In genomic region chr13:31321457-31321856, GRCh38 we compare ENCODE assay signal across 25 cellular contexts.
DNase-seq lines count a peak whose midpoint lies in the region; ATAC-seq, FAIRE-seq and TF ChIP-seq lines count a peak whose summit lies in the region.
"Had no signal": no experiment of that assay in that cellular context is flagged by ENCODE, and none has a peak within 500 bp of the region (broad histone marks: within the 10 kb centered on the region; RNA-seq: fewer than 3 reads in every experiment).

No MANE protein-coding gene starts in this region.

- CTCF ChIA-PET in GM12878 (lab: Yijun Ruan, JAX), result interaction anchor here (0.6 kb wide), 1 partner anchor 272 kb away, joined by 3 read pairs; no protein-coding TSS in a partner anchor

- H3K27me3 Mint-ChIP-seq in neural crest cell (ENCODE audit: low read depth), result no peaks in the 10 kb centered on the region
- H3K27me3 Mint-ChIP-seq: CD4-positive, alpha-beta memory T cell had no signal

- H3K79me2 ChIP-seq in DOHH2 (ENCODE audit: control insufficient read depth, low read length), result no peaks in the 10 kb centered on the region
- H3K79me2 ChIP-seq in GM12878 (ENCODE audit: control insufficient read depth, insufficient read depth, low read length), result no peaks in the 10 kb centered on the region

- intact Hi-C loops in GM12878 (cut with micrococcal nuclease; ENCODE audit: unreplicated experiment), result no loop called here

- H3K4me2 ChIP-seq in DOHH2 (ENCODE audit: low read length) (peak overlapping the region; percentile 90), GM12878 (ENCODE audit: control insufficient read depth, insufficient read depth) (no peak overlapping the region)
- H3K4me2 ChIP-seq: BLaER1 treated with 17β-estradiol and CSF1 and Interleukin-3, amounts not matched to agents 10 nM and 100 nM had no signal

- peaks cover 33% of the 10 kb centered on the region for H3F3A ChIP-seq in DOHH2 (ENCODE audit: control insufficient read depth, insufficient read depth)

- 2% methylated on average over 3 of the region's 3 CpGs for WGBS in GM12878 (ENCODE audit: insufficient coverage, insufficient replicate concordance, low lambda C conversion rate, missing lambda C conversion rate)

- RAD21 ChIA-PET in GM12878 (lab: Charles Lee; ENCODE audit: unreplicated experiment), result no interaction called here

- FAIRE-seq in GM12878 (lab: Jason Lieb, UNC), result peak; percentile 7
- FAIRE-seq: A204.1, G401.6, GM12891, GM19239, HepG2 had no signal

- in situ Hi-C loops in GM12878 (cut with MboI), result no loop called here

- peak overlapping the region; percentile 45 for H3K4me3 Mint-ChIP-seq in neural crest cell
- H3K4me3 Mint-ChIP-seq: CD4-positive, alpha-beta memory T cell had no signal

- peaks cover 23% of the 10 kb centered on the region for H3K36me3 Mint-ChIP-seq in neural crest cell (ENCODE audit: low read depth)

- H3K4me3 ChIP-seq in DOHH2 (ENCODE audit: low read length) (peak overlapping the region; percentile 66), GM12878 (no peak overlapping the region)
- H3K4me3 ChIP-seq: BLaER1 treated with 17β-estradiol and CSF1 and Interleukin-3, amounts not matched to agents 10 nM and 100 nM; Peyer's patch had no signal

- BruUV-seq in GM12878 (replicated peaks; lab: Mats Ljungman, UMichigan), result no TSS peak

- no peak for TF ChIP-seq RAD21 in GM12878 (IDR thresholded peaks at IDR 0.05; ENCODE audit: insufficient read depth, low read depth, low read length)

- H3K9me2 ChIP-seq in DOHH2 (replicated peaks; ENCODE audit: control insufficient read depth, low read length), result no peaks in the 10 kb centered on the region

- SMC1A ChIA-PET in GM12878 (lab: Charles Lee; ENCODE audit: uncharacterized antibody, unreplicated experiment), result no interaction called here

- peaks cover 45% of the 10 kb centered on the region for H3K4me1 Mint-ChIP-seq in neural crest cell
- H3K4me1 Mint-ChIP-seq: CD4-positive, alpha-beta memory T cell had no signal

- TF ChIP-seq EP300 in GM12878 (IDR thresholded peaks at IDR 0.05; ENCODE audit: borderline replicate concordance in 1 of 2, control insufficient read depth in 1 of 2, low read depth in 2 of 2, low read length in 2 of 2), result no peak

- H3K9ac ChIP-seq in GM12878 (ENCODE audit: control insufficient read depth, insufficient read depth, low read length), result no peak overlapping the region
- H3K9ac ChIP-seq: BLaER1 treated with 17β-estradiol and CSF1 and Interleukin-3, amounts not matched to agents 10 nM and 100 nM had no signal

- peaks cover 44% of the 10 kb centered on the region for H3K36me3 ChIP-seq in DOHH2 (ENCODE audit: control insufficient read depth, low read length)
- no peaks in the 10 kb centered on the region for H3K36me3 ChIP-seq in GM12878 (ENCODE audit: control insufficient read depth in 2 of 2, insufficient read depth in 2 of 2, low read length in 1 of 2)
- H3K36me3 ChIP-seq: Peyer's patch had no signal

- no peak overlapping the region for H2AFZ ChIP-seq in GM12878 (ENCODE audit: control insufficient read depth, low read depth, low read length)

- H3K9me3 ChIP-seq in DOHH2 (ENCODE audit: control insufficient read depth, insufficient read depth, low read length), result peaks cover 33% of the 10 kb centered on the region
- H3K9me3 ChIP-seq in GM12878 (replicated peaks; ENCODE audit: control insufficient read depth, insufficient read depth, low read length), result no peaks in the 10 kb centered on the region; the same call in 2 of the 3 replicates

- TF ChIP-seq POLR2A in GM12878 (IDR thresholded peaks at IDR 0.05; ENCODE audit: low read depth, low read length), result no peak

- TF ChIP-seq CTCF in DOHH2 (IDR thresholded peaks at IDR 0.05; ENCODE audit: low read depth, low read length, poor library complexity, severe bottlenecking) (no peak), GM12878 (IDR thresholded peaks at IDR 0.05 in 2 of 3, conservative IDR thresholded peaks at IDR 0.05 in 1 of 3; ENCODE audit: control insufficient read depth in 2 of 3, extremely low read depth in 1 of 3, insufficient read depth in 1 of 3, low read depth in 3 of 3, low read length in 3 of 3) (no peak), neural crest cell (conservative IDR thresholded peaks at IDR 0.05) (no peak)

- POLR2A ChIA-PET in GM12878 (lab: Charles Lee), result no interaction called here

- no peak for DNase-seq in GM12878 (ENCODE audit: low read depth, low spot score)
- DNase-seq in neural crest cell (ENCODE audit: low read depth, low spot score), result no peak
- DNase-seq in NCI-H1417 (lab: John Stamatoyannopoulos, UW), result no peak
- no peak for DNase-seq in NCI-H1105 treated with DMSO at 0.1 percent for 48 hours (lab: John Stamatoyannopoulos, UW)
- DNase-seq in COLO668 (lab: John Stamatoyannopoulos, UW; ENCODE audit: unreplicated experiment), result no peak
- DNase-seq: Caco-2; CD4-positive, alpha-beta memory T cell; DMS 273 treated with DMSO at 0.1 percent for 48 hours; Karpas-422; NCI-H1105; NCI-H2029 treated with DMSO at 0.1 percent for 48 hours; NCI-H2227 treated with DMSO at 0.1 percent for 48 hours; NCI-H526 treated with DMSO at 0.1 percent for 48 hours; SHP77 treated with DMSO at 0.1 percent for 48 hours had no signal

- H4K20me1 ChIP-seq in DOHH2 (ENCODE audit: control insufficient read depth, insufficient read depth, low read depth, low read length) (no peaks in the 10 kb centered on the region), GM12878 (ENCODE audit: control insufficient read depth, insufficient read depth) (no peaks in the 10 kb centered on the region)
- H4K20me1 ChIP-seq: BLaER1 treated with 17β-estradiol and CSF1 and Interleukin-3, amounts not matched to agents 10 nM and 100 nM had no signal

- no peak overlapping the region for H3K27ac Mint-ChIP-seq in neural crest cell (ENCODE audit: unreplicated experiment)
- H3K27ac Mint-ChIP-seq: CD4-positive, alpha-beta memory T cell had no signal

- no peaks in the 10 kb centered on the region for H3K27me3 ChIP-seq in DOHH2 (ENCODE audit: control insufficient read depth, low read length)
- H3K27me3 ChIP-seq in GM12878 (replicated peaks in 1 of 2; ENCODE audit: control insufficient read depth in 2 of 2, insufficient read depth in 2 of 2, low read length in 1 of 2), result no peaks in the 10 kb centered on the region
- H3K27me3 ChIP-seq: BLaER1 treated with 17β-estradiol and CSF1 and Interleukin-3, amounts not matched to agents 10 nM and 100 nM; Peyer's patch had no signal

- H3K9me3 Mint-ChIP-seq in neural crest cell, result peaks cover 6% of the 10 kb centered on the region

- H3K27ac ChIP-seq in DOHH2 (ENCODE audit: low read depth, low read length) (peak overlapping the region; percentile 99), GM12878 (ENCODE audit: control insufficient read depth, insufficient read depth) (no peak overlapping the region)
- H3K27ac ChIP-seq: BLaER1 treated with 17β-estradiol and CSF1 and Interleukin-3, amounts not matched to agents 10 nM and 100 nM had no signal

- peaks cover 75% of the 10 kb centered on the region for H3K4me1 ChIP-seq in DOHH2 (ENCODE audit: control insufficient read depth, low read length)
- no peaks in the 10 kb centered on the region for H3K4me1 ChIP-seq in GM12878 (ENCODE audit: control insufficient read depth, insufficient read depth, low read length)
- H3K4me1 ChIP-seq: BLaER1 treated with 17β-estradiol and CSF1 and Interleukin-3, amounts not matched to agents 10 nM and 100 nM; Caco-2; Peyer's patch had no signal

- ATAC-seq in HG03354 (IDR thresholded peaks at IDR 0.05; ENCODE audit: poor library complexity, severe bottlenecking, unreplicated experiment), result peak; percentile 77
- ATAC-seq in GM12878, result peak; percentile 79
- no peak for ATAC-seq in HG02763 (IDR thresholded peaks at IDR 0.05; ENCODE audit: unreplicated experiment)
- ATAC-seq: HCT116, HepG2 had no signal

TF ChIP-seq in GM12878, 131 proteins besides CTCF, POLR2A, EP300 and RAD21 (continues in another document):
- no peak for TF ChIP-seq SP1 (IDR thresholded peaks at IDR 0.05; ENCODE audit: low read depth, low read length)
- TF ChIP-seq, protein P1, sequence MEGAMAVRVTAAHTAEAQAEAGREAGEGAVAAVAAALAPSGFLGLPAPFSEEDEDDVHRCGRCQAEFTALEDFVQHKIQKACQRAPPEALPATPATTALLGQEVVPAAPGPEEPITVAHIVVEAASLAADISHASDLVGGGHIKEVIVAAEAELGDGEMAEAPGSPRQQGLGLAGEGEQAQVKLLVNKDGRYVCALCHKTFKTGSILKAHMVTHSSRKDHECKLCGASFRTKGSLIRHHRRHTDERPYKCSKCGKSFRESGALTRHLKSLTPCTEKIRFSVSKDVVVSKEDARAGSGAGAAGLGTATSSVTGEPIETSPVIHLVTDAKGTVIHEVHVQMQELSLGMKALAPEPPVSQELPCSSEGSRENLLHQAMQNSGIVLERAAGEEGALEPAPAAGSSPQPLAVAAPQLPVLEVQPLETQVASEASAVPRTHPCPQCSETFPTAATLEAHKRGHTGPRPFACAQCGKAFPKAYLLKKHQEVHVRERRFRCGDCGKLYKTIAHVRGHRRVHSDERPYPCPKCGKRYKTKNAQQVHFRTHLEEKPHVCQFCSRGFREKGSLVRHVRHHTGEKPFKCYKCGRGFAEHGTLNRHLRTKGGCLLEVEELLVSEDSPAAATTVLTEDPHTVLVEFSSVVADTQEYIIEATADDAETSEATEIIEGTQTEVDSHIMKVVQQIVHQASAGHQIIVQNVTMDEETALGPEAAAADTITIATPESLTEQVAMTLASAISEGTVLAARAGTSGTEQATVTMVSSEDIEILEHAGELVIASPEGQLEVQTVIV (IDR thresholded peaks at IDR 0.05; ENCODE audit: borderline replicate concordance, partially characterized antibody), result no peak
- TF ChIP-seq, protein P2, sequence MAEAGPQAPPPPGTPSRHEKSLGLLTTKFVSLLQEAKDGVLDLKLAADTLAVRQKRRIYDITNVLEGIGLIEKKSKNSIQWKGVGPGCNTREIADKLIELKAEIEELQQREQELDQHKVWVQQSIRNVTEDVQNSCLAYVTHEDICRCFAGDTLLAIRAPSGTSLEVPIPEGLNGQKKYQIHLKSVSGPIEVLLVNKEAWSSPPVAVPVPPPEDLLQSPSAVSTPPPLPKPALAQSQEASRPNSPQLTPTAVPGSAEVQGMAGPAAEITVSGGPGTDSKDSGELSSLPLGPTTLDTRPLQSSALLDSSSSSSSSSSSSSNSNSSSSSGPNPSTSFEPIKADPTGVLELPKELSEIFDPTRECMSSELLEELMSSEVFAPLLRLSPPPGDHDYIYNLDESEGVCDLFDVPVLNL (IDR thresholded peaks at IDR 0.05; ENCODE audit: low read depth, low read length), result no peak
